Comparison of ENCODE assay signal across 8 cellular contexts in genomic region chr15:100849021-100849831, GRCh38. TPM values are rescaled to one million over a fixed set of nuclear protein-coding genes. Genes with fewer than 3 reads are reported as not detected.
A peak's percentile ranks its signal among the peaks of the same experiment; 100 is the strongest.
DNase-seq lines count a peak whose midpoint lies in the region; ATAC-seq and TF ChIP-seq lines count a peak whose summit lies in the region.

No MANE protein-coding gene starts in this region.

- H3K4me3 Mint-ChIP-seq in activated T-cell treated with anti-CD3 and anti-CD28 coated beads, Interleukin-2, amount 50 U/mL, for 24 hours, result peak overlapping the region; percentile 74

- 26 to 34% methylated on average over 18 to 31 of the region's 44 CpGs for WGBS in upper lobe of left lung, 2 donors
- 93% methylated on average over 43 of the region's 44 CpGs for WGBS in hepatocyte (ENCODE audit: low lambda C conversion rate, missing lambda C conversion rate)

- no peaks in the 10 kb centered on the region for H3K9me2 ChIP-seq in hepatocyte (replicated peaks; ENCODE audit: insufficient read depth)

- TF ChIP-seq CTCF in fibroblast of pulmonary artery (IDR thresholded peaks at IDR 0.05; ENCODE audit: low read length, missing control alignments) (no peak), parathyroid adenoma (IDR thresholded peaks at IDR 0.05) (peak; percentile 24), upper lobe of left lung (IDR thresholded peaks at IDR 0.05) (peak in 4 of 6 experiments; percentile 13 to 58 (median 36)), hepatocyte (IDR thresholded peaks at IDR 0.05; ENCODE audit: poor library complexity) (no peak)

- H3K4me2 ChIP-seq in parathyroid adenoma (ENCODE audit: low read length) (peak overlapping the region; percentile 76), hepatocyte (no peak overlapping the region)

- peak; percentile 83 to 88 for ATAC-seq in upper lobe of left lung (ENCODE audit: low FRiP score in 2 of 2)

- H3K27me3 ChIP-seq in parathyroid adenoma (ENCODE audit: control insufficient read depth, insufficient read depth, low read length) (no peaks in the 10 kb centered on the region), upper lobe of left lung (no peaks in the 10 kb centered on the region), hepatocyte (no peaks in the 10 kb centered on the region)

- DNase-seq in SIG-M5 treated with dmso at 0.1 percent for 504 hours (lab: John Stamatoyannopoulos, UW; ENCODE audit: unreplicated experiment) (peak; percentile 43), SIG-M5 (lab: John Stamatoyannopoulos, UW) (no peak), NCI-H2227 treated with DMSO at 0.1 percent for 48 hours (lab: John Stamatoyannopoulos, UW) (peak; percentile 1), fibroblast of pulmonary artery (ENCODE audit: low read depth) (peak; percentile 14), upper lobe of left lung (peak; percentile 73 to 93), hepatocyte (ENCODE audit: low spot score) (no peak)
- peak; percentile 75 for DNase-seq in activated T-cell treated with anti-CD3 and anti-CD28 coated beads, Interleukin-2, amount 50 U/mL, for 24 hours

- H3K27ac ChIP-seq in parathyroid adenoma, result peak overlapping the region; percentile 74
- H3K27ac ChIP-seq in upper lobe of left lung, result peak overlapping the region in 1 of 4 donors; percentile 39
- no peak overlapping the region for H3K27ac ChIP-seq in hepatocyte

- TF ChIP-seq POLR2A in upper lobe of left lung (IDR thresholded peaks at IDR 0.05), result peak in 1 of 4 donors; percentile 17

- no peaks in the 10 kb centered on the region for H3K9me3 Mint-ChIP-seq in activated T-cell treated with anti-CD3 and anti-CD28 coated beads, Interleukin-2, amount 50 U/mL, for 24 hours

- no peaks in the 10 kb centered on the region for H3K36me3 Mint-ChIP-seq in activated T-cell treated with anti-CD3 and anti-CD28 coated beads, Interleukin-2, amount 50 U/mL, for 24 hours (ENCODE audit: low read depth)

- peak overlapping the region; percentile 13 for H3K27ac Mint-ChIP-seq in activated T-cell treated with anti-CD3 and anti-CD28 coated beads, Interleukin-2, amount 50 U/mL, for 24 hours

- H2AFZ ChIP-seq in parathyroid adenoma, result peak overlapping the region; percentile 82
- no peak overlapping the region for H2AFZ ChIP-seq in hepatocyte

- H3K4me3 ChIP-seq in fibroblast of pulmonary artery (replicated peaks; ENCODE audit: low read depth, low read length) (peak overlapping the region; percentile 55), parathyroid adenoma (ENCODE audit: low read depth, low read length) (peak overlapping the region; percentile 55), upper lobe of left lung (peak overlapping the region in 3 of 4 donors; percentile 40 to 58 (median 56)), hepatocyte (no peak overlapping the region)

- H3K79me2 ChIP-seq in parathyroid adenoma, result no peaks in the 10 kb centered on the region
- no peaks in the 10 kb centered on the region for H3K79me2 ChIP-seq in hepatocyte

- H3K4me1 ChIP-seq in parathyroid adenoma, result no peaks in the 10 kb centered on the region
- peaks cover 0 to 12% (median 5%) of the 10 kb centered on the region in 4 donors for H3K4me1 ChIP-seq in upper lobe of left lung
- no peaks in the 10 kb centered on the region for H3K4me1 ChIP-seq in hepatocyte (ENCODE audit: insufficient read depth)

- no peak for TF ChIP-seq EP300 in upper lobe of left lung (IDR thresholded peaks at IDR 0.05)

- H3K9ac ChIP-seq in parathyroid adenoma, result no peak overlapping the region

- H4K20me1 ChIP-seq in hepatocyte (ENCODE audit: insufficient read depth, poor library complexity, severe bottlenecking), result no peaks in the 10 kb centered on the region

- H3K27me3 Mint-ChIP-seq in activated T-cell treated with anti-CD3 and anti-CD28 coated beads, Interleukin-2, amount 50 U/mL, for 24 hours, result peaks cover 26% of the 10 kb centered on the region

- H3K9me3 ChIP-seq in parathyroid adenoma (ENCODE audit: control insufficient read depth, low read length) (no peaks in the 10 kb centered on the region), upper lobe of left lung (no peaks in the 10 kb centered on the region), hepatocyte (ENCODE audit: low read depth) (no peaks in the 10 kb centered on the region)

- H3K4me1 Mint-ChIP-seq in activated T-cell treated with anti-CD3 and anti-CD28 coated beads, Interleukin-2, amount 50 U/mL, for 24 hours (ENCODE audit: low read depth), result peaks cover 10% of the 10 kb centered on the region

- H3K36me3 ChIP-seq in parathyroid adenoma (ENCODE audit: control insufficient read depth, insufficient read depth, low read length) (no peaks in the 10 kb centered on the region), upper lobe of left lung (no peaks in the 10 kb centered on the region), hepatocyte (replicated peaks; ENCODE audit: insufficient read depth, low read depth) (no peaks in the 10 kb centered on the region)

RNA-seq across cellular contexts. Expression of gene ALDH1A3, which starts 30.4 kb away (rescaled TPM):
- total RNA-seq in upper lobe of left lung (10 to 100 TPM in 5 of 6 donors, 1 to 10 TPM in 1; 3.6 to 41.5 (median 14.1) TPM), hepatocyte (11.7 and 20.5 TPM in 2 replicates)
- polyA plus RNA-seq in hepatocyte, result 4.9 and 6.8 TPM in 2 replicates

Comparison
In these comparisons a context has a peak if more than half of its experiments do, and no peak if none do; other contexts are left out.
1. DNase-seq: peak in SIG-M5 treated with dmso at 0.1 percent for 504 hours (single experiment), NCI-H2227 treated with DMSO at 0.1 percent for 48 hours (single experiment), activated T-cell treated with anti-CD3 and anti-CD28 coated beads, Interleukin-2, amount 50 U/mL, for 24 hours (single experiment), fibroblast of pulmonary artery (single experiment) and upper lobe of left lung (2 of 2); none in SIG-M5 (single experiment) and hepatocyte (single experiment).
2. CTCF ChIP-seq: peak in parathyroid adenoma (single experiment) and upper lobe of left lung (4 of 6); none in fibroblast of pulmonary artery (single experiment) and hepatocyte (single experiment).